Comparison of ENCODE assay signal across 31 cellular contexts in the genomic region with DNA sequence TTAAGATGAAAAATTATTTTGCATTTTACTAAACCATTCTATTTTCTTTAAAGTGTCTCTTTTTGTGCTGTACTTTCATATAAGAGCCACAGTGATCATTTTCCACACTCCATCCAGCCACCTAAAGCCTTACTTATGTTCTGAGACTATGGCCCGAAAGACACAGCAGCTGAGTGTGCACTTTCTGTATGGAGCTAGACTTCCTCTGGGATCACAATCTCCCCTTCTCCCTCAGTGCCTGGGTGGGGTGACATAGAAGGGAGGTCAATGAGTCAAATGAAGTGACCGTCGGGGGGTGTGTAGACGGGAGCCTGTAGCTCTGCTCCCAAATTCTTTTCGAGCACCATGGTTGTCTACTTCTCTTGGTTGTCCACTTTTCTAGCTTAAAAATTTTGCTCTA.
"Had no signal": no experiment of that assay in that cellular context is flagged by ENCODE, and none has a peak within 500 bp of the region (broad histone marks: within the 10 kb centered on the region; RNA-seq: fewer than 3 reads in every experiment).

No MANE protein-coding gene starts in this region.

- H3K27ac ChIP-seq: SJCRH30 had no signal

- H3K27ac Mint-ChIP-seq: activated CD4-positive, alpha-beta T cell treated with anti-CD3 and anti-CD28 coated beads for 36 hours; activated CD4-positive, alpha-beta T cell treated with anti-CD3 and anti-CD28 coated beads, Interleukin-2, amount 10 ng/mL, durations not matched to agents 7 days and 5 days; activated CD8-positive, alpha-beta T cell treated with anti-CD3 and anti-CD28 coated beads, Interleukin-2, amount 10 ng/mL, durations not matched to agents 7 days and 5 days; activated naive CD4-positive, alpha-beta T cell treated with anti-CD3 and anti-CD28 coated beads, Interleukin-2, amount 10 ng/mL, durations not matched to agents 7 days and 5 days; activated naive CD8-positive, alpha-beta T cell; activated naive CD8-positive, alpha-beta T cell treated with anti-CD3 and anti-CD28 coated beads, Interleukin-2, amount 50 U/mL, for 24 hours; T-helper 1 cell treated with Interleukin-12 subunit alpha and Interleukin-12 subunit beta and Interleukin-4 antibody, amounts not matched to agents 30 μg/mL and 1 μg/mL, for 36 hours; T-helper 2 cell treated with Interferon-gamma antibody and Interleukin-4, amounts not matched to agents 5 μg/mL and 100 μg/mL, for 36 hours had no signal

- H3K4me3 Mint-ChIP-seq: activated CD4-positive, alpha-beta T cell treated with anti-CD3 and anti-CD28 coated beads for 36 hours; activated CD4-positive, alpha-beta T cell treated with anti-CD3 and anti-CD28 coated beads, Interleukin-2, amount 10 ng/mL, durations not matched to agents 7 days and 5 days; activated CD8-positive, alpha-beta T cell treated with anti-CD3 and anti-CD28 coated beads, Interleukin-2, amount 10 ng/mL, durations not matched to agents 7 days and 5 days; activated naive CD4-positive, alpha-beta T cell treated with anti-CD3 and anti-CD28 coated beads, Interleukin-2, amount 10 ng/mL, durations not matched to agents 7 days and 5 days; activated naive CD8-positive, alpha-beta T cell; activated naive CD8-positive, alpha-beta T cell treated with anti-CD3 and anti-CD28 coated beads, Interleukin-2, amount 50 U/mL, for 24 hours; brain; T-helper 1 cell treated with Interleukin-12 subunit alpha and Interleukin-12 subunit beta and Interleukin-4 antibody, amounts not matched to agents 30 μg/mL and 1 μg/mL, for 36 hours; T-helper 2 cell treated with Interferon-gamma antibody and Interleukin-4, amounts not matched to agents 5 μg/mL and 100 μg/mL, for 36 hours; WTC11 had no signal

- H3K36me3 ChIP-seq: MG63, SJCRH30 had no signal

- H3K27me3 ChIP-seq: MG63, SJCRH30 had no signal

- H3K4me3 ChIP-seq: MG63, SJCRH30 had no signal

- H3K36me3 Mint-ChIP-seq: activated naive CD4-positive, alpha-beta T cell treated with anti-CD3 and anti-CD28 coated beads, Interleukin-2, amount 10 ng/mL, durations not matched to agents 7 days and 5 days; activated naive CD8-positive, alpha-beta T cell; brain had no signal

- H3K9me3 ChIP-seq: MG63, SJCRH30, SK-N-SH had no signal

- H3K4me1 Mint-ChIP-seq: activated CD4-positive, alpha-beta T cell treated with anti-CD3 and anti-CD28 coated beads for 36 hours; activated CD4-positive, alpha-beta T cell treated with anti-CD3 and anti-CD28 coated beads, Interleukin-2, amount 10 ng/mL, durations not matched to agents 7 days and 5 days; activated naive CD4-positive, alpha-beta T cell treated with anti-CD3 and anti-CD28 coated beads, Interleukin-2, amount 10 ng/mL, durations not matched to agents 7 days and 5 days; activated naive CD8-positive, alpha-beta T cell treated with anti-CD3 and anti-CD28 coated beads, Interleukin-2, amount 50 U/mL, for 24 hours had no signal

- H3K9me3 Mint-ChIP-seq: activated CD4-positive, alpha-beta T cell treated with anti-CD3 and anti-CD28 coated beads, Interleukin-2, amount 10 ng/mL, durations not matched to agents 7 days and 5 days; activated naive CD4-positive, alpha-beta T cell treated with anti-CD3 and anti-CD28 coated beads, Interleukin-2, amount 10 ng/mL, durations not matched to agents 7 days and 5 days; activated naive CD8-positive, alpha-beta T cell treated with anti-CD3 and anti-CD28 coated beads, Interleukin-2, amount 50 U/mL, for 24 hours; T-helper 1 cell treated with Interleukin-12 subunit alpha and Interleukin-12 subunit beta and Interleukin-4 antibody, amounts not matched to agents 30 μg/mL and 1 μg/mL, for 36 hours; T-helper 2 cell treated with Interferon-gamma antibody and Interleukin-4, amounts not matched to agents 5 μg/mL and 100 μg/mL, for 36 hours had no signal

- H3K27me3 Mint-ChIP-seq: activated CD4-positive, alpha-beta T cell treated with anti-CD3 and anti-CD28 coated beads, Interleukin-2, amount 10 ng/mL, durations not matched to agents 7 days and 5 days had no signal

- H3K4me1 ChIP-seq: SJCRH30 had no signal

- ATAC-seq: activated CD4-positive, alpha-beta T cell treated with anti-CD3 and anti-CD28 coated beads for 36 hours; activated CD4-positive, CD25-positive, alpha-beta regulatory T cell treated with anti-CD3 and anti-CD28 coated beads, Interleukin-2, amount 50 U/mL, for 24 hours; activated CD8-positive, alpha-beta T cell treated with anti-CD3 and anti-CD28 coated beads, Interleukin-2, amount 10 ng/mL, durations not matched to agents 7 days and 5 days; activated naive CD8-positive, alpha-beta T cell treated with anti-CD3 and anti-CD28 coated beads, Interleukin-2, amount 50 U/mL, for 24 hours; Panc1; WTC11 had no signal

- H3K9ac ChIP-seq: SK-N-SH had no signal

- DNase-seq: activated CD4-positive, alpha-beta T cell treated with anti-CD3 and anti-CD28 coated beads for 36 hours; activated CD4-positive, alpha-beta T cell treated with anti-CD3 and anti-CD28 coated beads, Interleukin-2, amount 10 ng/mL, durations not matched to agents 7 days and 5 days; activated CD4-positive, alpha-beta T cell treated with anti-CD3 and anti-CD28 coated beads, Interleukin-2, amount 50 U/mL, for 48 hours; activated CD8-positive, alpha-beta memory T cell treated with anti-CD3 and anti-CD28 coated beads, Interleukin-2, amount 50 U/mL, for 4 hours; activated CD8-positive, alpha-beta T cell treated with anti-CD3 and anti-CD28 coated beads, Interleukin-2, amount 10 ng/mL, durations not matched to agents 7 days and 5 days; activated effector memory CD4-positive, alpha-beta T cell treated with Interleukin-2 at 50 U/mL for 16 hours; activated naive CD4-positive, alpha-beta T cell treated with anti-CD3 and anti-CD28 coated beads, Interleukin-2, amount 10 ng/mL, durations not matched to agents 7 days and 5 days; activated naive CD8-positive, alpha-beta T cell treated with anti-CD3 and anti-CD28 coated beads, Interleukin-2, amount 50 U/mL, for 24 hours; activated T-cell treated with anti-CD3 and anti-CD28 coated beads, Interleukin-2, amount 50 U/mL, for 48 hours; anterior cingulate cortex; caudate nucleus; Kasumi-1; MG63; NCI-H1048; NCI-H1105 treated with DMSO at 0.1 percent for 48 hours; NCI-H1436; NCI-H1694; NCI-H1930; NCI-H2081 treated with DMSO at 0.1 percent for 48 hours; NCI-H345; NCI-H524 treated with DMSO at 0.1 percent for 48 hours; SHP77; SJCRH30; SK-N-SH had no signal

- H3K4me2 ChIP-seq: SK-N-SH had no signal
